Comparison of ENCODE assay signal across 9 cellular contexts in genomic region chr6:106102034-106102433, GRCh38. TPM values are rescaled to one million over a fixed set of nuclear protein-coding genes. Genes with fewer than 3 reads are reported as not detected.
DNase-seq lines count a peak whose midpoint lies in the region; ATAC-seq and TF ChIP-seq lines count a peak whose summit lies in the region.
"Had no signal": no experiment of that assay in that cellular context is flagged by ENCODE, and none has a peak within 500 bp of the region (broad histone marks: within the 10 kb centered on the region; RNA-seq: fewer than 3 reads in every experiment).

No MANE protein-coding gene starts in this region.

- no peaks in the 10 kb centered on the region for H4K20me1 ChIP-seq in KMS-11 (ENCODE audit: insufficient read depth)

- intact Hi-C loops in heart left ventricle (cut with DNase I) (no loop called here), right lobe of liver (cut with DNase I) (no loop called here)

- H3K4me1 ChIP-seq in KMS-11 (ENCODE audit: low read depth, poor library complexity, severe bottlenecking) (peaks cover 59% of the 10 kb centered on the region), mucosa of stomach (ENCODE audit: control insufficient read depth, insufficient read depth, low read length) (peaks cover 2% of the 10 kb centered on the region), heart left ventricle (peaks cover 0 to 40% (median 3%) of the 10 kb centered on the region in 12 donors), right lobe of liver (peaks cover 0 to 7% (median 0%) of the 10 kb centered on the region in 4 donors)

- WGBS in heart left ventricle, 4 donors = 88 to 92% (median 90%) methylated on average over 5 of the region's 5 CpGs
- WGBS in right lobe of liver (ENCODE audit: insufficient coverage, low coverage, low lambda C conversion rate, missing lambda C conversion rate) = 64% methylated on average over 5 of the region's 5 CpGs

- TF ChIP-seq CTCF in KMS-11 (conservative IDR thresholded peaks at IDR 0.05; ENCODE audit: low read depth, low read length) = no peak
- TF ChIP-seq CTCF in heart left ventricle (IDR thresholded peaks at IDR 0.05) = no peak
- TF ChIP-seq CTCF in right lobe of liver (IDR thresholded peaks at IDR 0.05) = no peak

- TF ChIP-seq POLR2A in heart left ventricle (IDR thresholded peaks at IDR 0.05) (no peak), right lobe of liver (IDR thresholded peaks at IDR 0.05) (no peak)

- no peak for DNase-seq in heart left ventricle
- DNase-seq in GM19238 (ENCODE audit: insufficient read length, low spot score) = no peak
- no peak for DNase-seq in right lobe of liver
- no peak for DNase-seq in NCI-H1048 (lab: John Stamatoyannopoulos, UW)
- DNase-seq: GF-D8 had no signal

- H3K4me2 ChIP-seq in KMS-11 = peak overlapping the region; percentile 75

- H3K9me3 ChIP-seq in mucosa of stomach (ENCODE audit: control insufficient read depth, low read length) (no peaks in the 10 kb centered on the region), heart left ventricle (no peaks in the 10 kb centered on the region), right lobe of liver (no peaks in the 10 kb centered on the region)

- peak; percentile 44 for ATAC-seq in GM18499 (IDR thresholded peaks at IDR 0.05; ENCODE audit: insufficient read depth, unreplicated experiment)
- peak; percentile 57 for ATAC-seq in GM21576 (IDR thresholded peaks at IDR 0.05; ENCODE audit: unreplicated experiment)
- no peak for ATAC-seq in heart left ventricle
- no peak for ATAC-seq in right lobe of liver

- H3K27me3 ChIP-seq in KMS-11 (ENCODE audit: insufficient read depth, low read depth) (no peaks in the 10 kb centered on the region), mucosa of stomach (ENCODE audit: control insufficient read depth, insufficient read depth, low read length) (no peaks in the 10 kb centered on the region), heart left ventricle (peaks cover 0 to 55% (median 0%) of the 10 kb centered on the region in 9 donors), right lobe of liver (peaks cover 0 to 6% of the 10 kb centered on the region in 2 donors)

- H3K9ac ChIP-seq in KMS-11 = peak overlapping the region; percentile 95
- peak overlapping the region; percentile 7 for H3K9ac ChIP-seq in mucosa of stomach (ENCODE audit: low read length)

- no peak overlapping the region for H3K4me3 ChIP-seq in KMS-11 (IDR thresholded peaks at IDR 0.05; ENCODE audit: insufficient read depth, low read depth, low read length)
- no peak overlapping the region for H3K4me3 ChIP-seq in mucosa of stomach (ENCODE audit: low read length)
- H3K4me3 ChIP-seq in heart left ventricle = peak overlapping the region in 1 of 12 donors; percentile 63
- no peak overlapping the region for H3K4me3 ChIP-seq in right lobe of liver

- peaks cover 100% of the 10 kb centered on the region for H3K79me2 ChIP-seq in KMS-11 (ENCODE audit: insufficient read depth, low read depth)

- H3K27ac ChIP-seq in KMS-11 = peak overlapping the region; percentile 95
- H3K27ac ChIP-seq in heart left ventricle = peak overlapping the region in 2 of 12 donors; percentile 51 to 96
- H3K27ac ChIP-seq in right lobe of liver = no peak overlapping the region

- H3K36me3 ChIP-seq in KMS-11 (ENCODE audit: insufficient read depth) = peaks cover 46% of the 10 kb centered on the region
- H3K36me3 ChIP-seq in mucosa of stomach (ENCODE audit: control insufficient read depth, insufficient read depth, low read length) = no peaks in the 10 kb centered on the region
- peaks cover 0 to 53% (median 20%) of the 10 kb centered on the region in 9 donors for H3K36me3 ChIP-seq in heart left ventricle
- no peaks in the 10 kb centered on the region for H3K36me3 ChIP-seq in right lobe of liver

- no peak overlapping the region for H2AFZ ChIP-seq in KMS-11 (ENCODE audit: low read depth)

RNA-seq across cellular contexts. Expression of gene PRDM1, which starts 15.9 kb away (rescaled TPM):
- total RNA-seq in heart left ventricle (10 to 100 TPM in 1 of 9 donors, 1 to 10 TPM in 8; 1.0 to 10.8 (median 1.7) TPM), right lobe of liver (1 to 10 TPM in 5 of 6 experiments, under 1 TPM in 1; 0.86 to 2.8 (median 1.3) TPM)
- polyA plus RNA-seq in heart left ventricle = under 1 TPM; 0.36 to 0.53 TPM

Comparison
In these comparisons a context has a peak if more than half of its experiments do, and no peak if none do; other contexts are left out.
1. ATAC-seq: peak in GM18499 (single experiment) and GM21576 (single experiment); none in heart left ventricle (0 of 4) and right lobe of liver (0 of 4).